In the genomic region with DNA sequence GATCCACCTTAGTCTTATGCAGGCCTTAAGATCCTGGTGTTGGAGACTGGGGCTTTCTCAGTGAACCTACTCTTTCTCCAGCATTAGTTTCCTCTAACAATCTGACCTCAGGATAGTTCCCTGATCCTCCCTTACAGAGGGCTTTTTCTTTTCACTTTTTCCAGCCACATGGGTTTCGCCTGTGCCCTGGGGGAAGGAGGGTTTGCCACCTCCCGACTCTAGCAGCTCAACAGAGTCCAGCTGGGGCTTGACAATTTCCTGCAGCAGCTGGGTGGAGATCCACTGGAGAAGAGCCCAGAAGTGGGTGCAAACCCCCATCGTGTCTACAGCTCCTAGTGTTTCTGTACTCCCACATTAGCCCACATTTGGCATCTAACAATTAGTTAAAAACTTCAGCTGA, we compare ENCODE assay signal across 21 cellular contexts. TPM values are rescaled to one million over a fixed set of nuclear protein-coding genes. Genes with fewer than 3 reads are reported as not detected.
"Had no signal": no experiment of that assay in that cellular context is flagged by ENCODE, and none has a peak within 500 bp of the region (broad histone marks: within the 10 kb centered on the region; RNA-seq: fewer than 3 reads in every experiment).

No MANE protein-coding gene starts in this region.

- H3K9me3 Mint-ChIP-seq: activated naive CD8-positive, alpha-beta T cell treated with anti-CD3 and anti-CD28 coated beads, Interleukin-2, amount 50 U/mL, for 24 hours; activated T-helper 1 cell treated with anti-CD3 and anti-CD28 coated beads, Interleukin-12 subunit alpha, Interleukin-12 subunit beta, Interleukin-2, Interleukin-4 antibody, amounts not matched to agents 30 ng/mL and 10 ng/mL and 1 ng/mL, durations not matched to agents 14 hours and 24 hours and 36 hours; nephron progenitor cell; stimulated activated effector memory CD8-positive, alpha-beta T cell treated with anti-CD3 and anti-CD28 coated beads, Interleukin-12 subunit alpha, Interleukin-12 subunit beta, amount 100 ng/mL, for 72 hours had no signal

- H3K36me3 ChIP-seq: breast epithelium, left lung, sigmoid colon, thyroid gland, uterus had no signal

- H3K27ac ChIP-seq: breast epithelium, thyroid gland had no signal

- ATAC-seq: activated CD4-positive, CD25-positive, alpha-beta regulatory T cell treated with anti-CD3 and anti-CD28 coated beads, Interleukin-2, amount 50 U/mL, for 24 hours; activated naive CD8-positive, alpha-beta T cell treated with anti-CD3 and anti-CD28 coated beads, Interleukin-2, amount 50 U/mL, for 24 hours; esophagus mucosa; stimulated activated effector memory CD8-positive, alpha-beta T cell treated with anti-CD3 and anti-CD28 coated beads, Interleukin-12 subunit alpha, Interleukin-12 subunit beta, amount 100 ng/mL, for 72 hours had no signal

- H3K27ac Mint-ChIP-seq: activated naive CD8-positive, alpha-beta T cell treated with anti-CD3 and anti-CD28 coated beads, Interleukin-2, amount 50 U/mL, for 24 hours; activated T-helper 1 cell treated with anti-CD3 and anti-CD28 coated beads, Interleukin-12 subunit alpha, Interleukin-12 subunit beta, Interleukin-2, Interleukin-4 antibody, amounts not matched to agents 30 ng/mL and 10 ng/mL and 1 ng/mL, durations not matched to agents 14 hours and 24 hours and 36 hours; nephron progenitor cell; stimulated activated effector memory CD8-positive, alpha-beta T cell treated with anti-CD3 and anti-CD28 coated beads, Interleukin-12 subunit alpha, Interleukin-12 subunit beta, amount 100 ng/mL, for 72 hours had no signal

- H3K4me3 Mint-ChIP-seq: activated naive CD8-positive, alpha-beta T cell treated with anti-CD3 and anti-CD28 coated beads, Interleukin-2, amount 50 U/mL, for 24 hours; activated T-helper 1 cell treated with anti-CD3 and anti-CD28 coated beads, Interleukin-12 subunit alpha, Interleukin-12 subunit beta, Interleukin-2, Interleukin-4 antibody, amounts not matched to agents 30 ng/mL and 10 ng/mL and 1 ng/mL, durations not matched to agents 14 hours and 24 hours and 36 hours; nephron progenitor cell; stimulated activated effector memory CD8-positive, alpha-beta T cell treated with anti-CD3 and anti-CD28 coated beads, Interleukin-12 subunit alpha, Interleukin-12 subunit beta, amount 100 ng/mL, for 72 hours had no signal

- DNase-seq: activated naive CD4-positive, alpha-beta T cell treated with Interleukin-2 at 50 U/mL for 16 hours; activated naive CD8-positive, alpha-beta T cell treated with anti-CD3 and anti-CD28 coated beads, Interleukin-2, amount 50 U/mL, for 24 hours; aorta; dorsolateral prefrontal cortex; hypothalamus; kidney; left lung; nephron progenitor cell; sigmoid colon; T-helper 9 cell; thyroid gland; uterus had no signal

- H3K9me3 ChIP-seq: left lung, sigmoid colon, thyroid gland, uterus had no signal

- H3K36me3 Mint-ChIP-seq: stimulated activated effector memory CD8-positive, alpha-beta T cell treated with anti-CD3 and anti-CD28 coated beads, Interleukin-12 subunit alpha, Interleukin-12 subunit beta, amount 100 ng/mL, for 72 hours had no signal

- H3K27me3 ChIP-seq: breast epithelium, left lung, sigmoid colon, thyroid gland, uterus had no signal

- H3K4me3 ChIP-seq: breast epithelium, dorsolateral prefrontal cortex, left lung, sigmoid colon, thyroid gland, uterus had no signal

- H3K4me1 ChIP-seq: breast epithelium, uterus had no signal

RNA-seq across cellular contexts. Expression of a gene that starts 7.6 kb away (rescaled TPM):
- total RNA-seq: activated CD8-positive, alpha-beta memory T cell treated with anti-CD3 and anti-CD28 coated beads for 36 hours; activated T-helper 1 cell treated with anti-CD3 and anti-CD28 coated beads, Interleukin-12 subunit alpha, Interleukin-12 subunit beta, Interleukin-2, Interleukin-4 antibody, amounts not matched to agents 30 ng/mL and 10 ng/mL and 1 ng/mL, durations not matched to agents 14 hours and 24 hours and 36 hours; aorta; breast epithelium; esophagus mucosa; left lung; mesenteric fat pad; omental fat pad; pulmonary artery endothelial cell; sigmoid colon; thyroid gland had no signal
- polyA plus RNA-seq: sigmoid colon had no signal
